Comparison of ENCODE assay signal across 16 cellular contexts in genomic region chr3:52109556-52110380, GRCh38. TPM values are rescaled to one million over a fixed set of nuclear protein-coding genes. Genes with fewer than 3 reads are reported as not detected.
DNase-seq lines count a peak whose midpoint lies in the region; ATAC-seq and TF ChIP-seq lines count a peak whose summit lies in the region.
"Had no signal": no experiment of that assay in that cellular context is flagged by ENCODE, and none has a peak within 500 bp of the region (broad histone marks: within the 10 kb centered on the region; RNA-seq: fewer than 3 reads in every experiment).

No MANE protein-coding gene starts in this region.

- no peaks in the 10 kb centered on the region for H3K4me1 ChIP-seq in naive thymus-derived CD4-positive, alpha-beta T cell (ENCODE audit: control insufficient read depth in 2 of 2, insufficient read depth in 2 of 2, low read length in 2 of 2)

- POLR2A ChIA-PET in naive thymus-derived CD4-positive, alpha-beta T cell (lab: Charles Lee) = interaction anchor here (0.8 kb wide), 1 partner anchor 105 kb away, joined by 3 read pairs; no protein-coding TSS in a partner anchor

- H3K9me3 ChIP-seq in naive thymus-derived CD4-positive, alpha-beta T cell (ENCODE audit: control insufficient read depth in 2 of 3, low read length in 3 of 3) = no peaks in the 10 kb centered on the region
- H3K9me3 ChIP-seq: neutrophil had no signal

- no peak overlapping the region for H3K27ac ChIP-seq in naive thymus-derived CD4-positive, alpha-beta T cell (ENCODE audit: low read depth, low read length)
- H3K27ac ChIP-seq: brain microvascular endothelial cell, KMS-11, neutrophil had no signal

- peaks cover 10% of the 10 kb centered on the region for H3K4me1 Mint-ChIP-seq in stimulated activated naive CD8-positive, alpha-beta T cell treated with anti-CD3 and anti-CD28 coated beads, Interleukin-15, Interleukin-2, amounts not matched to agents 100 ng/mL and 50 ng/mL, for 24 hours (ENCODE audit: low read depth)
- peaks cover 0 to 6% (median 0%) of the 10 kb centered on the region in 7 donors for H3K4me1 Mint-ChIP-seq in naive thymus-derived CD4-positive, alpha-beta T cell
- H3K4me1 Mint-ChIP-seq: activated CD4-positive, alpha-beta T cell treated with anti-CD3 and anti-CD28 coated beads, Interleukin-2, amount 10 ng/mL, durations not matched to agents 7 days and 5 days had no signal

- H3K27ac Mint-ChIP-seq in stimulated activated naive CD8-positive, alpha-beta T cell treated with anti-CD3 and anti-CD28 coated beads, Interleukin-15, Interleukin-2, amounts not matched to agents 100 ng/mL and 50 ng/mL, for 24 hours = peak overlapping the region; percentile 53
- peak overlapping the region in 2 of 9 donors; percentile 16 to 65 for H3K27ac Mint-ChIP-seq in naive thymus-derived CD4-positive, alpha-beta T cell
- H3K27ac Mint-ChIP-seq: activated CD4-positive, alpha-beta T cell treated with anti-CD3 and anti-CD28 coated beads, Interleukin-2, amount 10 ng/mL, durations not matched to agents 7 days and 5 days had no signal

- no peak for ATAC-seq in stimulated activated naive CD8-positive, alpha-beta T cell treated with anti-CD3 and anti-CD28 coated beads, Interleukin-15, Interleukin-2, amounts not matched to agents 100 U/mL and 50 U/mL, for 24 hours
- ATAC-seq in naive thymus-derived CD4-positive, alpha-beta T cell = peak; percentile 22
- no peak for ATAC-seq in HG02588 (IDR thresholded peaks at IDR 0.05; ENCODE audit: unreplicated experiment)

- H3K27me3 ChIP-seq in naive thymus-derived CD4-positive, alpha-beta T cell (ENCODE audit: control insufficient read depth in 2 of 2, insufficient read depth in 2 of 2, low read length in 2 of 2) = no peaks in the 10 kb centered on the region
- H3K27me3 ChIP-seq: brain microvascular endothelial cell, neutrophil had no signal

- no peak for DNase-seq in stimulated activated naive CD8-positive, alpha-beta T cell treated with anti-CD3 and anti-CD28 coated beads, Interleukin-15, Interleukin-2, amounts not matched to agents 100 U/mL and 50 U/mL, for 24 hours
- peak; percentile 68 for DNase-seq in fibroblast of pulmonary artery (ENCODE audit: low read depth)
- DNase-seq in naive thymus-derived CD4-positive, alpha-beta T cell = no peak
- DNase-seq in GOT3 (lab: John Stamatoyannopoulos, UW) = no peak
- DNase-seq in middle frontal gyrus (ENCODE audit: extremely low spot score, low spot score) = no peak
- no peak for DNase-seq in LoVo (ENCODE audit: low spot score)
- DNase-seq: activated CD4-positive, alpha-beta T cell treated with anti-CD3 and anti-CD28 coated beads, Interleukin-2, amount 10 ng/mL, durations not matched to agents 7 days and 5 days; brain microvascular endothelial cell; DMS 273 treated with DMSO at 0.1 percent for 48 hours; NCI-H2029; NCI-H748 treated with DMSO at 0.1 percent for 48 hours; T-helper 9 cell had no signal

- H3K4me3 Mint-ChIP-seq in stimulated activated naive CD8-positive, alpha-beta T cell treated with anti-CD3 and anti-CD28 coated beads, Interleukin-15, Interleukin-2, amounts not matched to agents 100 ng/mL and 50 ng/mL, for 24 hours = no peak overlapping the region
- H3K4me3 Mint-ChIP-seq in naive thymus-derived CD4-positive, alpha-beta T cell = no peak overlapping the region
- H3K4me3 Mint-ChIP-seq: activated CD4-positive, alpha-beta T cell treated with anti-CD3 and anti-CD28 coated beads, Interleukin-2, amount 10 ng/mL, durations not matched to agents 7 days and 5 days had no signal

- TF ChIP-seq CTCF in fibroblast of pulmonary artery (IDR thresholded peaks at IDR 0.05; ENCODE audit: low read length, missing control alignments) = no peak

- CTCF ChIA-PET in naive thymus-derived CD4-positive, alpha-beta T cell (lab: Charles Lee) = interaction anchor here (0.9 kb wide), 1 partner anchor 56 kb away, joined by 3 read pairs; no protein-coding TSS in a partner anchor

- H3K36me3 Mint-ChIP-seq in stimulated activated naive CD8-positive, alpha-beta T cell treated with anti-CD3 and anti-CD28 coated beads, Interleukin-15, Interleukin-2, amounts not matched to agents 100 ng/mL and 50 ng/mL, for 24 hours (ENCODE audit: low read depth) = peaks cover 17% of the 10 kb centered on the region
- peaks cover 0 to 2% (median 0%) of the 10 kb centered on the region in 5 donors for H3K36me3 Mint-ChIP-seq in naive thymus-derived CD4-positive, alpha-beta T cell

- no peaks in the 10 kb centered on the region for H3K9me3 Mint-ChIP-seq in stimulated activated naive CD8-positive, alpha-beta T cell treated with anti-CD3 and anti-CD28 coated beads, Interleukin-15, Interleukin-2, amounts not matched to agents 100 ng/mL and 50 ng/mL, for 24 hours
- no peaks in the 10 kb centered on the region for H3K9me3 Mint-ChIP-seq in naive thymus-derived CD4-positive, alpha-beta T cell
- H3K9me3 Mint-ChIP-seq: activated CD4-positive, alpha-beta T cell treated with anti-CD3 and anti-CD28 coated beads, Interleukin-2, amount 10 ng/mL, durations not matched to agents 7 days and 5 days had no signal

- H3K36me3 ChIP-seq in naive thymus-derived CD4-positive, alpha-beta T cell (ENCODE audit: control insufficient read depth in 2 of 3, insufficient read depth in 3 of 3, low read length in 3 of 3) = no peaks in the 10 kb centered on the region
- H3K36me3 ChIP-seq: brain microvascular endothelial cell had no signal

- H3K27me3 Mint-ChIP-seq in stimulated activated naive CD8-positive, alpha-beta T cell treated with anti-CD3 and anti-CD28 coated beads, Interleukin-15, Interleukin-2, amounts not matched to agents 100 ng/mL and 50 ng/mL, for 24 hours = no peaks in the 10 kb centered on the region
- H3K27me3 Mint-ChIP-seq in naive thymus-derived CD4-positive, alpha-beta T cell = no peaks in the 10 kb centered on the region
- H3K27me3 Mint-ChIP-seq: activated CD4-positive, alpha-beta T cell treated with anti-CD3 and anti-CD28 coated beads, Interleukin-2, amount 10 ng/mL, durations not matched to agents 7 days and 5 days had no signal

- intact Hi-C loops in naive thymus-derived CD4-positive, alpha-beta T cell (cut with micrococcal nuclease) = no loop called here

- H3K4me3 ChIP-seq in fibroblast of pulmonary artery (replicated peaks; ENCODE audit: low read depth, low read length) = no peak overlapping the region
- no peak overlapping the region for H3K4me3 ChIP-seq in naive thymus-derived CD4-positive, alpha-beta T cell (ENCODE audit: low read length)

RNA-seq across cellular contexts. Expression of gene POC1A, which starts 44.5 kb away (rescaled TPM):
- 10 to 100 TPM in 1 of 5 experiments, 1 to 10 TPM in 2, under 1 TPM in 2; 0.58 to 19.7 (median 1.2) TPM for total RNA-seq in naive thymus-derived CD4-positive, alpha-beta T cell
- polyA plus RNA-seq in naive thymus-derived CD4-positive, alpha-beta T cell = 1 to 10 TPM; 1.8 to 2.5 TPM

RNA-seq across cellular contexts. Expression of gene DUSP7, which starts 53.4 kb away (rescaled TPM):
- 10 to 100 TPM; 12.6 to 41.5 (median 40.4) TPM for total RNA-seq in naive thymus-derived CD4-positive, alpha-beta T cell
- polyA plus RNA-seq in naive thymus-derived CD4-positive, alpha-beta T cell = 1 to 10 TPM; 4.9 to 6.9 TPM
